In the genomic region with DNA sequence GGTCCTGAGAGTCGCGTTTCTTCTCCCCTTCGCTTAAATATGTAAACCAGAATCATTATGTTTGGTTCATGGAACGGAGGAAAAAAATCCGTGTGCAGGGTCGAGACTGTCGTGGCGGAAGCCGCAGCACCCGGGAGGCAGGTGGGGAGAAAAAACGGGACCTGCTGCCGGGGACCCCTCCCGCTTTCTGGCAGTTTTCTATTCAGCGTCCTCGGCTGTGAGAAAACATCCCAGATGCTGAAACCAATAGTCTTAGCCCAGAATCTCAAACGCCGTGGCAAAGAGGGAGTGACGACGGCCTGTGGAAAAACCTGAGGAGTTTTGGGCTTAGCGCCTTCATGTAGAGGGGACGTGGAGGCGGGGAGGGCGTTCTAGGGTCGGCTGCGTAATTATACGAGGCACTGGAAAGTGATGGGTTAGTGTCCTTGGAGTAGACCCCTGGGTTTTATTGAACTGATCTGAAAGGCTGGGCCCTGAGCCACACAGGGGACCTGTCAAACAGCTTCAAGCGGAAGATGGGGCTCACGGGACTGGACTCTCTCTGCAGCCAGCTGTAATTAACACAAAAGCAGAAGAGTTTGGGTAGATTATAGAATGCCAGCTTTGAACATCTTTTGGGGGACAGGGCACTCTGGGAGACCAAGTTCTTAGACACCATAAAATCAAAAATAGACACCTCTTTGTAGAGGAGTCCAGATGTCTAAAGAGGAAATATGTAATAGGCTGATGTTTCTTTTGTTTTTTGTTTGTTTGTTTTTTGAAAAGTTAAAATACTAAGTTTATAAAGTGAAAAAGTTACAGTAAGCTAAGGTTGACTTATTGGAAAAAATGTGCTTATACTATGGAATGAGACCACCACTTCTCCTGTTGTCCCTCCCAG, we compare ENCODE assay signal across 2 cellular contexts.
TF ChIP-seq lines count a peak whose summit lies in the region.

No MANE protein-coding gene starts in this region.

TF ChIP-seq in HEK293T, 16 proteins besides CTCF, POLR2A, EP300 and RAD21 (continued from another document):
- TF ChIP-seq BHLHE40 (IDR thresholded peaks at IDR 0.05; ENCODE audit: borderline replicate concordance) = no peak
- TF ChIP-seq FOXA1 (IDR thresholded peaks at IDR 0.05) = no peak

TF ChIP-seq in SK-N-SH treated with all-trans-retinoic acid at 6 μM for 48 hours, 23 proteins besides CTCF, POLR2A, EP300 and RAD21 (continued from another document):
- TF ChIP-seq PATZ1 (CRISPR knock-in tag; IDR thresholded peaks at IDR 0.05; ENCODE audit: borderline replicate concordance) = no peak
- TF ChIP-seq TCF4 (CRISPR knock-in tag; IDR thresholded peaks at IDR 0.05; ENCODE audit: borderline replicate concordance) = no peak
- no peak for TF ChIP-seq CSDC2 (CRISPR knock-in tag; IDR thresholded peaks at IDR 0.05)
- no peak for TF ChIP-seq ZNF565 (CRISPR knock-in tag; conservative IDR thresholded peaks at IDR 0.05; ENCODE audit: low read depth)
- no peak for TF ChIP-seq ZNF70 (CRISPR knock-in tag; IDR thresholded peaks at IDR 0.05)
- TF ChIP-seq, protein P1, sequence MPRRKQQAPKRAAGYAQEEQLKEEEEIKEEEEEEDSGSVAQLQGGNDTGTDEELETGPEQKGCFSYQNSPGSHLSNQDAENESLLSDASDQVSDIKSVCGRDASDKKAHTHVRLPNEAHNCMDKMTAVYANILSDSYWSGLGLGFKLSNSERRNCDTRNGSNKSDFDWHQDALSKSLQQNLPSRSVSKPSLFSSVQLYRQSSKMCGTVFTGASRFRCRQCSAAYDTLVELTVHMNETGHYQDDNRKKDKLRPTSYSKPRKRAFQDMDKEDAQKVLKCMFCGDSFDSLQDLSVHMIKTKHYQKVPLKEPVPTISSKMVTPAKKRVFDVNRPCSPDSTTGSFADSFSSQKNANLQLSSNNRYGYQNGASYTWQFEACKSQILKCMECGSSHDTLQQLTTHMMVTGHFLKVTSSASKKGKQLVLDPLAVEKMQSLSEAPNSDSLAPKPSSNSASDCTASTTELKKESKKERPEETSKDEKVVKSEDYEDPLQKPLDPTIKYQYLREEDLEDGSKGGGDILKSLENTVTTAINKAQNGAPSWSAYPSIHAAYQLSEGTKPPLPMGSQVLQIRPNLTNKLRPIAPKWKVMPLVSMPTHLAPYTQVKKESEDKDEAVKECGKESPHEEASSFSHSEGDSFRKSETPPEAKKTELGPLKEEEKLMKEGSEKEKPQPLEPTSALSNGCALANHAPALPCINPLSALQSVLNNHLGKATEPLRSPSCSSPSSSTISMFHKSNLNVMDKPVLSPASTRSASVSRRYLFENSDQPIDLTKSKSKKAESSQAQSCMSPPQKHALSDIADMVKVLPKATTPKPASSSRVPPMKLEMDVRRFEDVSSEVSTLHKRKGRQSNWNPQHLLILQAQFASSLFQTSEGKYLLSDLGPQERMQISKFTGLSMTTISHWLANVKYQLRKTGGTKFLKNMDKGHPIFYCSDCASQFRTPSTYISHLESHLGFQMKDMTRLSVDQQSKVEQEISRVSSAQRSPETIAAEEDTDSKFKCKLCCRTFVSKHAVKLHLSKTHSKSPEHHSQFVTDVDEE (CRISPR knock-in tag; IDR thresholded peaks at IDR 0.05) = no peak
- no peak for TF ChIP-seq ZFP3 (CRISPR knock-in tag; IDR thresholded peaks at IDR 0.05)
- no peak for TF ChIP-seq ISL1 (CRISPR knock-in tag; IDR thresholded peaks at IDR 0.05)
TF ChIP-seq in SK-N-SH treated with all-trans-retinoic acid at 6 μM for 48 hours: peak in this region for 0.
